In genomic region chr1:112707217-112708001, GRCh38 we compare ENCODE assay signal across 8 cellular contexts. TPM values are rescaled to one million over a fixed set of nuclear protein-coding genes. Genes with fewer than 3 reads are reported as not detected.
DNase-seq lines count a peak whose midpoint lies in the region; ATAC-seq and TF ChIP-seq lines count a peak whose summit lies in the region.

No MANE protein-coding gene starts in this region.

- DNase-seq in KBM-7 (peak; percentile 92), RWPE1 (ENCODE audit: low spot score) (peak; percentile 89), activated gamma-delta T cell treated with Interleukin-2 at 50 U/mL for 16 hours (peak; percentile 55), foreskin fibroblast (peak; percentile 87 to 96), nephron progenitor cell (peak; percentile 89), thoracic aorta (ENCODE audit: low spot score) (peak; percentile 66)

- H3K9me3 Mint-ChIP-seq in nephron progenitor cell = no peaks in the 10 kb centered on the region

- H3K36me3 ChIP-seq in ES-I3 (ENCODE audit: insufficient read depth, low read length) (no peaks in the 10 kb centered on the region; the same call in 1 of the 2 replicates), thoracic aorta (peaks cover 10% of the 10 kb centered on the region)

- ATAC-seq in GM21825 (IDR thresholded peaks at IDR 0.05; ENCODE audit: unreplicated experiment) = peak; percentile 49
- peak; percentile 49 for ATAC-seq in thoracic aorta (ENCODE audit: insufficient number of reproducible peaks, low FRiP score, low read depth)

- POLR2A ChIA-PET in RWPE1 (lab: Yijun Ruan, JAX; ENCODE audit: low non-redundant PET) = interaction anchor here (1.0 kb wide), 1 partner anchor 32 kb away, joined by 3 read pairs; the partner anchor contains the start of gene MOV10

- no peaks in the 10 kb centered on the region for H3K27me3 ChIP-seq in thoracic aorta (replicated peaks; ENCODE audit: insufficient read depth)

- peak overlapping the region; percentile 63; the same call in 1 of the 2 replicates for H3K9ac ChIP-seq in ES-I3 (ENCODE audit: low read depth, low read length)

- no peak overlapping the region for H3K27ac Mint-ChIP-seq in nephron progenitor cell

- peaks cover 67% of the 10 kb centered on the region for H3K4me1 Mint-ChIP-seq in nephron progenitor cell

- peaks cover 8% of the 10 kb centered on the region for H3K36me3 Mint-ChIP-seq in nephron progenitor cell (ENCODE audit: low read depth)

- H3K9me3 ChIP-seq in ES-I3 (ENCODE audit: control insufficient read depth, insufficient read depth, low read length) (no peaks in the 10 kb centered on the region), thoracic aorta (no peaks in the 10 kb centered on the region)

- CTCF ChIA-PET in RWPE1 (lab: Yijun Ruan, JAX) = interaction anchor here (0.6 to 1.4 kb wide), 11 partner anchors 8 to 619 kb away, joined by 3 to 5 read pairs (median 4); partner anchors contain the start of genes MOV10 and PPM1J

- H3K4me3 Mint-ChIP-seq in nephron progenitor cell = peak overlapping the region; percentile 83

- H3K4me1 ChIP-seq in ES-I3 (ENCODE audit: insufficient read depth, low read length) = peaks cover 32% of the 10 kb centered on the region
- peaks cover 7 to 41% of the 10 kb centered on the region in 2 donors for H3K4me1 ChIP-seq in thoracic aorta (ENCODE audit: control insufficient read depth in 1 of 2, low read depth in 2 of 2)

- TF ChIP-seq CTCF in RWPE1 (conservative IDR thresholded peaks at IDR 0.05; ENCODE audit: low read depth) (peak; percentile 93), foreskin fibroblast (IDR thresholded peaks at IDR 0.05; ENCODE audit: low read depth, low read length) (peak; percentile 93), nephron progenitor cell (IDR thresholded peaks at IDR 0.05) (peak; percentile 75), thoracic aorta (IDR thresholded peaks at IDR 0.05) (peak; percentile 90)

- H3K4me3 ChIP-seq in foreskin fibroblast (ENCODE audit: low read depth in 1 of 2, low read length in 2 of 2) (peak overlapping the region; percentile 87 to 94), thoracic aorta (peak overlapping the region; percentile 92)

- H3K27me3 Mint-ChIP-seq in nephron progenitor cell (ENCODE audit: low read depth, poor library complexity) = peaks cover 29% of the 10 kb centered on the region

- H3K27ac ChIP-seq in RWPE1 (peak overlapping the region; percentile 96), thoracic aorta (peak overlapping the region; percentile 95 to 99)

- in situ Hi-C loops in KBM-7 (cut with MboI; ENCODE audit: low pct_unique_long_range_greater_than_20kb, low sequenced_read_pairs) = no loop called here

RNA-seq across cellular contexts. Expression of gene RHOC, which starts 0.5 kb away (rescaled TPM):
- 100 to 1,000 TPM; 297 to 378 TPM for total RNA-seq in thoracic aorta

RNA-seq across cellular contexts. Expression of gene PPM1J, which starts 7.7 kb away (rescaled TPM):
- 1 to 10 TPM; 2.3 to 2.7 TPM for total RNA-seq in thoracic aorta

RNA-seq across cellular contexts. Expression of gene MOV10, which starts 33.0 kb away (rescaled TPM):
- 10 to 100 TPM; 28.3 to 31.9 TPM for total RNA-seq in thoracic aorta

Comparison
In these comparisons a context has a peak if more than half of its experiments do, and no peak if none do; other contexts are left out.
1. Peak in every context shown above with its lines: DNase-seq, ATAC-seq, H3K4me3 ChIP-seq and H3K27ac ChIP-seq.